Comparison of ENCODE assay signal across 8 cellular contexts in the genomic region with DNA sequence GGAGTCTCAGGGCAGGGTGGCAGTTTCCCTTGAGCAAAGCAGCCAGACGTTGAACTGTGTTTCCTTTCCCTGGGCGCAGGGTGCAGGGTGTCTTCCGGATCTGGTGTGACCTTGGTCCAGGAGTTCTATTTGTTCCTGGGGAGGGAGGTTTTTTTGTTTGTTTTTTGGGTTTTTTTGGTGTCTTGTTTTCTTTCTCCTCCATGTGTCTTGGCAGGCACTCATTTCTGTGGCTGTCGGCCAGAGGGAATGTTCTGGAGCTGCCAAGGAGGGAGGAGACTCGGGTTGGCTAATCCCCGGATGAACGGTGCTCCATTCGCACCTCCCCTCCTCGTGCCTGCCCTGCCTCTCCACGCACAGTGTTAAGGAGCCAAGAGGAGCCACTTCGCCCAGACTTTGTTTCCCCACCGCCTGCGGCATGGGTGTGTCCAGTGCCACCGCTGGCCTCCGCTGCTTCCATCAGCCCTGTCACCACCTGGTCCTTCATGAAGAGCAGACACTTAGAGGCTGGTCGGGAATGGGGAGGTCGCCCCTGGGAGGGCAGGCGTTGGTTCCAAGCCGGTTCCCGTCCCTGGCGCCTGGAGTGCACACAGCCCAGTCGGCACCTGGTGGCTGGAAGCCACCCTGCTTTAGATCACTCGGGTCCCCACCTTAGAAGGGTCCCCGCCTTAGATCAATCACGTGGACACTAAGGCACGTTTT. TPM values are rescaled to one million over a fixed set of nuclear protein-coding genes. Genes with fewer than 3 reads are reported as not detected.
DNase-seq lines count a peak whose midpoint lies in the region; ATAC-seq, FAIRE-seq and TF ChIP-seq lines count a peak whose summit lies in the region.

No MANE protein-coding gene starts in this region.

- H2AFZ ChIP-seq in K562 (ENCODE audit: low read depth, low read length) (no peak overlapping the region), hepatocyte (no peak overlapping the region)

- H3K4me3 ChIP-seq in K562 (no peak overlapping the region), hepatocyte (no peak overlapping the region), skeletal muscle cell (ENCODE audit: low read depth, low read length) (no peak overlapping the region)

- BruUV-seq in K562 (replicated peaks; lab: Mats Ljungman, UMichigan) = TSS peak; percentile 25

- FAIRE-seq in K562 (lab: Jason Lieb, UNC) = no peak

- no peaks in the 10 kb centered on the region for H3K9me1 ChIP-seq in K562 (ENCODE audit: control insufficient read depth, insufficient read depth, low read length)

- TF ChIP-seq EP300 in K562 (IDR thresholded peaks at IDR 0.05; ENCODE audit: low read length) = no peak

- H3K27ac ChIP-seq in K562 (ENCODE audit: extremely low read depth, low read depth, low read length) (no peak overlapping the region), hepatocyte (peak overlapping the region; percentile 21)

- H3K79me2 ChIP-seq in K562 (ENCODE audit: control insufficient read depth, insufficient read depth, low read length) = 0 out of 3 replicates have a peak, but pooled peaks cover 9% of the 10 kb centered on the region
- H3K79me2 ChIP-seq in hepatocyte = peaks cover 21% of the 10 kb centered on the region

- ATAC-seq in K562 = no peak

- WGBS in K562 (ENCODE audit: insufficient coverage, low coverage, missing lambda C conversion rate) = 79% methylated on average over 26 of the region's 26 CpGs
- WGBS in hepatocyte (ENCODE audit: low lambda C conversion rate, missing lambda C conversion rate) = 88% methylated on average over 26 of the region's 26 CpGs

- H3K9me3 ChIP-seq in K562 (replicated peaks; ENCODE audit: control insufficient read depth, insufficient read depth, low read depth, low read length) (no peaks in the 10 kb centered on the region), hepatocyte (ENCODE audit: low read depth) (no peaks in the 10 kb centered on the region)

- no peak for TF ChIP-seq RAD21 in K562 (CRISPR knock-in tag; conservative IDR thresholded peaks at IDR 0.05 in 1 of 2, IDR thresholded peaks at IDR 0.05 in 1 of 2)

- H3K4me2 ChIP-seq in K562 (ENCODE audit: insufficient read depth, low read length) (no peak overlapping the region), hepatocyte (no peak overlapping the region)

- H4K20me1 ChIP-seq in K562 (replicated peaks; ENCODE audit: control insufficient read depth, insufficient read depth, low read length) (no peaks in the 10 kb centered on the region), hepatocyte (ENCODE audit: insufficient read depth, poor library complexity, severe bottlenecking) (no peaks in the 10 kb centered on the region)

- intact Hi-C loops in K562 (cut with micrococcal nuclease) = no loop called here

- no peak for TF ChIP-seq POLR2A in K562 (conservative IDR thresholded peaks at IDR 0.05)

- H3K9ac ChIP-seq in K562 (ENCODE audit: insufficient read depth in 1 of 2, low read depth in 2 of 2, low read length in 2 of 2) = no peak overlapping the region; a peak in 1 of 4 replicates

- no peaks in the 10 kb centered on the region for H3K9me2 ChIP-seq in hepatocyte (replicated peaks; ENCODE audit: insufficient read depth)

- peak; percentile 47 for DNase-seq in GM04503 (ENCODE audit: low read depth)
- DNase-seq in K562 (ENCODE audit: extremely low read depth in 1 of 4, low spot score in 3 of 4) = no peak
- no peak for DNase-seq in hepatocyte (ENCODE audit: low spot score)
- DNase-seq in skeletal muscle cell (ENCODE audit: low read depth) = peak; percentile 33
- DNase-seq in NCI-H69 (lab: John Stamatoyannopoulos, UW) = no peak
- no peak for DNase-seq in 8988T
- DNase-seq in germinal center (ENCODE audit: low spot score) = no peak
- no peak for DNase-seq in NOMO-1 treated with dmso at 0.1 percent for 144 hours (lab: John Stamatoyannopoulos, UW; ENCODE audit: unreplicated experiment)

- peaks cover 29% of the 10 kb centered on the region; the same call in 2 of the 3 replicates for H3K36me3 ChIP-seq in K562 (ENCODE audit: control insufficient read depth, insufficient read depth, low read length)
- H3K36me3 ChIP-seq in hepatocyte (replicated peaks; ENCODE audit: insufficient read depth, low read depth) = no peaks in the 10 kb centered on the region

- TF ChIP-seq CTCF in K562 (IDR thresholded peaks at IDR 0.05 in 2 of 3, conservative IDR thresholded peaks at IDR 0.05 in 1 of 3; ENCODE audit: insufficient read depth in 2 of 3, low read depth in 1 of 3, low read length in 3 of 3) (no peak), hepatocyte (IDR thresholded peaks at IDR 0.05; ENCODE audit: poor library complexity) (no peak)

- H3K4me1 ChIP-seq in K562 (replicated peaks in 1 of 2; ENCODE audit: control insufficient read depth in 2 of 2, insufficient read depth in 2 of 2, low read length in 2 of 2) = peaks cover 10 to 41% of the 10 kb centered on the region in 2 experiments
- peaks cover 37% of the 10 kb centered on the region for H3K4me1 ChIP-seq in hepatocyte (ENCODE audit: insufficient read depth)

- POLR2A ChIA-PET in K562 (lab: Yijun Ruan, JAX) = interaction anchor here (0.7 kb wide), 1 partner anchor 150 kb away, joined by 3 read pairs; no protein-coding TSS in a partner anchor

- H3K27me3 ChIP-seq in K562 (ENCODE audit: control insufficient read depth in 2 of 2, insufficient read depth in 2 of 2, low read length in 2 of 2) = no peaks in the 10 kb centered on the region; a peak in 1 of 5 replicates
- H3K27me3 ChIP-seq in hepatocyte = no peaks in the 10 kb centered on the region

- in situ Hi-C loops in K562 (cut with MboI) = no loop called here

- CTCF ChIA-PET in K562 (lab: Yijun Ruan, JAX; ENCODE audit: low intra/inter-chr PET ratio) = no interaction called here

RNA-seq across cellular contexts. Expression of a gene that starts 3.5 kb away (rescaled TPM):
- total RNA-seq in K562 (2011; cell fraction: chromatin; rRNA removed; ENCODE audit: low replicate concordance) = 1.0 and 4.9 TPM in 2 replicates
- total RNA-seq in K562 (2011; cell fraction: nucleolus; rRNA removed) = 1.0 and 1.3 TPM in 2 replicates
- total RNA-seq in K562 (2011; cell fraction: nucleoplasm; rRNA removed) = 1.4 and 1.8 TPM in 2 replicates
- total RNA-seq in K562 (2014; rRNA removed) (0.49 and 1.3 TPM in 2 replicates), K562 (2014; rRNA removed; fragmentation: Illumina TruSeq; extraction: Trizol) (0.45 and 0.69 TPM in 2 replicates), K562 (2015; rRNA removed; fragmentation: Illumina TruSeq; extraction: Trizol) (0.36 and 0.79 TPM in 2 replicates), K562 (2021) (0.58 and 0.66 TPM in 2 replicates), hepatocyte (12.6 and 20.3 TPM in 2 replicates)
- polyA plus RNA-seq in K562 (2011; rRNA removed) (1.2 and 2.1 TPM in 2 replicates), K562 (2014; fragmentation: Illumina TruSeq; extraction: Trizol) (0.80 and 1.0 TPM in 2 replicates), K562 (2014; fragmentation: Nextera tagmentation; extraction: Ambion mirVana) (1 to 10 TPM in 1 of 2 experiments, under 1 TPM in 1; 0.80 to 1.0 TPM), K562 (2014; rRNA removed) (0.32 and 0.91 TPM in 2 replicates), hepatocyte (25.7 and 32.3 TPM in 2 replicates)
- polyA plus RNA-seq in K562 (2011; cell fraction: cytosol; rRNA removed) = 2.2 and 2.5 TPM in 2 replicates
- 3.7 and 4.1 TPM in 2 replicates for polyA plus RNA-seq in K562 (2011; cell fraction: nucleus; rRNA removed)
- polyA plus RNA-seq in K562 (2012) = 0.87 and 1.2 TPM in 2 replicates
- polyA minus RNA-seq in K562 (2011; rRNA and poly(A)+ RNA removed) = 0.48 and 2.0 TPM in 2 replicates
- polyA minus RNA-seq in K562 (2011; cell fraction: cytosol; rRNA and poly(A)+ RNA removed) = not detected in 2 replicates
- polyA minus RNA-seq in K562 (2011; cell fraction: nucleus; rRNA and poly(A)+ RNA removed) = 0.54 and 1.1 TPM in 2 replicates

RNA-seq across cellular contexts. Expression of a gene that starts 30.1 kb away (rescaled TPM):
- 13.9 and 44.2 TPM in 2 replicates for total RNA-seq in K562 (2011; cell fraction: chromatin; rRNA removed; ENCODE audit: low replicate concordance)
- 48.2 and 55.4 TPM in 2 replicates for total RNA-seq in K562 (2011; cell fraction: nucleolus; rRNA removed)
- 27.6 and 38.4 TPM in 2 replicates for total RNA-seq in K562 (2011; cell fraction: nucleoplasm; rRNA removed)
- total RNA-seq in K562 (2014; rRNA removed) (11.7 and 18.4 TPM in 2 replicates), K562 (2014; rRNA removed; fragmentation: Illumina TruSeq; extraction: Trizol) (7.5 and 8.4 TPM in 2 replicates), K562 (2015; rRNA removed; fragmentation: Illumina TruSeq; extraction: Trizol) (13.7 and 14.0 TPM in 2 replicates), K562 (2021) (14.2 and 14.7 TPM in 2 replicates), hepatocyte (30.2 and 34.2 TPM in 2 replicates)
- polyA plus RNA-seq in K562 (2011; rRNA removed) (10.8 and 13.0 TPM in 2 replicates), K562 (2014; fragmentation: Illumina TruSeq; extraction: Trizol) (14.0 and 15.0 TPM in 2 replicates), K562 (2014; fragmentation: Nextera tagmentation; extraction: Ambion mirVana) (1 to 10 TPM; 2.6 to 3.7 TPM), K562 (2014; rRNA removed) (10.6 and 11.1 TPM in 2 replicates), hepatocyte (37.4 and 45.0 TPM in 2 replicates)
- polyA plus RNA-seq in K562 (2011; cell fraction: cytosol; rRNA removed) = 15.7 and 32.2 TPM in 2 replicates
- 9.0 and 11.9 TPM in 2 replicates for polyA plus RNA-seq in K562 (2011; cell fraction: nucleus; rRNA removed)
- 9.5 and 16.7 TPM in 2 replicates for polyA plus RNA-seq in K562 (2012)
- polyA minus RNA-seq in K562 (2011; rRNA and poly(A)+ RNA removed) = 16.4 and 25.9 TPM in 2 replicates
- 6.7 and 11.4 TPM in 2 replicates for polyA minus RNA-seq in K562 (2011; cell fraction: cytosol; rRNA and poly(A)+ RNA removed)
- polyA minus RNA-seq in K562 (2011; cell fraction: nucleus; rRNA and poly(A)+ RNA removed) = 16.6 and 23.7 TPM in 2 replicates

RNA-seq across cellular contexts. Expression of a gene that starts 30.2 kb away (rescaled TPM):
- total RNA-seq in K562 (2011; cell fraction: chromatin; rRNA removed; ENCODE audit: low replicate concordance) = 545 and 736 TPM in 2 replicates
- 287 and 308 TPM in 2 replicates for total RNA-seq in K562 (2011; cell fraction: nucleolus; rRNA removed)
- total RNA-seq in K562 (2011; cell fraction: nucleoplasm; rRNA removed) = 273 and 303 TPM in 2 replicates
- 64.3 and 92.3 TPM in 2 replicates for total RNA-seq in K562 (2014; rRNA removed)
- total RNA-seq in K562 (2014; rRNA removed; fragmentation: Illumina TruSeq; extraction: Trizol) = 66.6 and 84.5 TPM in 2 replicates
- 69.9 and 70.6 TPM in 2 replicates for total RNA-seq in K562 (2015; rRNA removed; fragmentation: Illumina TruSeq; extraction: Trizol)
- total RNA-seq in K562 (2021) = 123 and 135 TPM in 2 replicates
- 71.2 and 106 TPM in 2 replicates for polyA plus RNA-seq in K562 (2011; rRNA removed)
- 109 and 123 TPM in 2 replicates for polyA plus RNA-seq in K562 (2011; cell fraction: cytosol; rRNA removed)
- polyA plus RNA-seq in K562 (2011; cell fraction: nucleus; rRNA removed) = 185 and 200 TPM in 2 replicates
- polyA plus RNA-seq in K562 (2012) = 61.5 and 77.1 TPM in 2 replicates
- 107 and 110 TPM in 2 replicates for polyA plus RNA-seq in K562 (2014; fragmentation: Illumina TruSeq; extraction: Trizol)
- polyA plus RNA-seq in K562 (2014; fragmentation: Nextera tagmentation; extraction: Ambion mirVana) = 10 to 100 TPM; 11.7 to 17.9 TPM
- 64.7 and 70.6 TPM in 2 replicates for polyA plus RNA-seq in K562 (2014; rRNA removed)
- 241 and 300 TPM in 2 replicates for polyA minus RNA-seq in K562 (2011; rRNA and poly(A)+ RNA removed)
- polyA minus RNA-seq in K562 (2011; cell fraction: cytosol; rRNA and poly(A)+ RNA removed) = 193 and 215 TPM in 2 replicates
- polyA minus RNA-seq in K562 (2011; cell fraction: nucleus; rRNA and poly(A)+ RNA removed) = 102 and 146 TPM in 2 replicates
- total RNA-seq in hepatocyte = 24.4 and 28.1 TPM in 2 replicates
- 28.1 and 31.2 TPM in 2 replicates for polyA plus RNA-seq in hepatocyte

RNA-seq across cellular contexts. Expression of a gene that starts 35.4 kb away (rescaled TPM):
- total RNA-seq in K562 (2011; cell fraction: chromatin; rRNA removed; ENCODE audit: low replicate concordance) = 23.0 and 71.8 TPM in 2 replicates
- total RNA-seq in K562 (2011; cell fraction: nucleolus; rRNA removed) = 46.7 and 55.7 TPM in 2 replicates
- total RNA-seq in K562 (2011; cell fraction: nucleoplasm; rRNA removed) = 50.5 and 51.6 TPM in 2 replicates
- total RNA-seq in K562 (2014; rRNA removed) (15.3 and 17.2 TPM in 2 replicates), K562 (2014; rRNA removed; fragmentation: Illumina TruSeq; extraction: Trizol) (5.5 and 6.4 TPM in 2 replicates), K562 (2015; rRNA removed; fragmentation: Illumina TruSeq; extraction: Trizol) (8.4 TPM in 2 replicates), K562 (2021) (23.5 and 24.7 TPM in 2 replicates), hepatocyte (28.8 and 30.7 TPM in 2 replicates)
- polyA plus RNA-seq in K562 (2011; rRNA removed) (8.9 and 11.5 TPM in 2 replicates), K562 (2014; fragmentation: Illumina TruSeq; extraction: Trizol) (14.0 and 19.8 TPM in 2 replicates), K562 (2014; fragmentation: Nextera tagmentation; extraction: Ambion mirVana) (1 to 10 TPM; 2.9 to 3.5 TPM), K562 (2014; rRNA removed) (13.4 and 15.4 TPM in 2 replicates), hepatocyte (46.8 and 55.6 TPM in 2 replicates)
- 12.9 and 17.9 TPM in 2 replicates for polyA plus RNA-seq in K562 (2011; cell fraction: cytosol; rRNA removed)
- 10.0 and 13.2 TPM in 2 replicates for polyA plus RNA-seq in K562 (2011; cell fraction: nucleus; rRNA removed)
- 14.0 and 15.6 TPM in 2 replicates for polyA plus RNA-seq in K562 (2012)
- 13.2 and 19.4 TPM in 2 replicates for polyA minus RNA-seq in K562 (2011; rRNA and poly(A)+ RNA removed)
- polyA minus RNA-seq in K562 (2011; cell fraction: cytosol; rRNA and poly(A)+ RNA removed) = 13.9 and 15.2 TPM in 2 replicates
- 7.0 and 8.6 TPM in 2 replicates for polyA minus RNA-seq in K562 (2011; cell fraction: nucleus; rRNA and poly(A)+ RNA removed)

RNA-seq across cellular contexts. Expression of a gene that starts 35.5 kb away (rescaled TPM):
- total RNA-seq in K562 (2011; cell fraction: chromatin; rRNA removed; ENCODE audit: low replicate concordance) = 34.0 and 59.4 TPM in 2 replicates
- 26.8 and 33.7 TPM in 2 replicates for total RNA-seq in K562 (2011; cell fraction: nucleolus; rRNA removed)
- total RNA-seq in K562 (2011; cell fraction: nucleoplasm; rRNA removed) = 23.8 and 32.1 TPM in 2 replicates
- total RNA-seq in K562 (2014; rRNA removed) = 11.1 and 16.0 TPM in 2 replicates
- total RNA-seq in K562 (2014; rRNA removed; fragmentation: Illumina TruSeq; extraction: Trizol) = 6.5 and 8.8 TPM in 2 replicates
- 8.5 and 9.2 TPM in 2 replicates for total RNA-seq in K562 (2015; rRNA removed; fragmentation: Illumina TruSeq; extraction: Trizol)
- 11.7 and 14.7 TPM in 2 replicates for total RNA-seq in K562 (2021)
- polyA plus RNA-seq in K562 (2011; rRNA removed) = 16.1 and 20.2 TPM in 2 replicates
- polyA plus RNA-seq in K562 (2011; cell fraction: cytosol; rRNA removed) = 21.7 and 22.5 TPM in 2 replicates
- polyA plus RNA-seq in K562 (2011; cell fraction: nucleus; rRNA removed) = 41.4 and 54.7 TPM in 2 replicates
- polyA plus RNA-seq in K562 (2012) = 9.8 and 19.5 TPM in 2 replicates
- polyA plus RNA-seq in K562 (2014; fragmentation: Illumina TruSeq; extraction: Trizol) = 13.4 and 14.8 TPM in 2 replicates
- polyA plus RNA-seq in K562 (2014; fragmentation: Nextera tagmentation; extraction: Ambion mirVana) = 10 to 100 TPM in 1 of 2 experiments, 1 to 10 TPM in 1; 6.4 to 11.0 TPM
- 16.8 and 21.8 TPM in 2 replicates for polyA plus RNA-seq in K562 (2014; rRNA removed)
- polyA minus RNA-seq in K562 (2011; rRNA and poly(A)+ RNA removed) = 6.0 and 7.0 TPM in 2 replicates
- polyA minus RNA-seq in K562 (2011; cell fraction: cytosol; rRNA and poly(A)+ RNA removed) = 5.9 and 6.1 TPM in 2 replicates
- 6.3 and 7.3 TPM in 2 replicates for polyA minus RNA-seq in K562 (2011; cell fraction: nucleus; rRNA and poly(A)+ RNA removed)
- total RNA-seq in hepatocyte = 5.1 and 7.9 TPM in 2 replicates
- 8.4 and 8.7 TPM in 2 replicates for polyA plus RNA-seq in hepatocyte

Comparison
In these comparisons a context has a peak if more than half of its experiments do, and no peak if none do; other contexts are left out.
1. DNase-seq: peak in GM04503 (single experiment) and skeletal muscle cell (single experiment); none in K562 (0 of 4), hepatocyte (single experiment), NCI-H69 (single experiment), 8988T (single experiment), germinal center (single experiment) and NOMO-1 treated with dmso at 0.1 percent for 144 hours (single experiment).